ENCODE assay signal across 8 cellular contexts in genomic region chr12:57549909-57550627, GRCh38. TPM values are rescaled to one million over a fixed set of nuclear protein-coding genes. Genes with fewer than 3 reads are reported as not detected.
DNase-seq lines count a peak whose midpoint lies in the region; ATAC-seq, FAIRE-seq and TF ChIP-seq lines count a peak whose summit lies in the region.

KIF5A (plus strand) TSS chr12:57550044; CDS start chr12:57550272, 228 bp downstream.

- H3K4me1 Mint-ChIP-seq in CD4-positive, alpha-beta T cell (ENCODE audit: low read depth), result peaks cover 36% of the 10 kb centered on the region
- H3K4me1 Mint-ChIP-seq in central memory CD8-positive, alpha-beta T cell, result peaks cover 40% of the 10 kb centered on the region

- H3K27ac Mint-ChIP-seq in CD4-positive, alpha-beta T cell, result no peak within 1 kb of the TSS
- no peak within 1 kb of the TSS for H3K27ac Mint-ChIP-seq in central memory CD8-positive, alpha-beta T cell (ENCODE audit: low read depth)

- peaks cover 9% of the 10 kb centered on the region for H3K36me3 Mint-ChIP-seq in CD4-positive, alpha-beta T cell (ENCODE audit: low read depth)
- peaks cover 9% of the 10 kb centered on the region for H3K36me3 Mint-ChIP-seq in central memory CD8-positive, alpha-beta T cell (ENCODE audit: insufficient read depth)

- POLR2A ChIA-PET in CD4-positive, alpha-beta T cell (lab: Charles Lee), result no interaction called here

- CTCF ChIA-PET in CD4-positive, alpha-beta T cell (lab: Charles Lee), result no interaction called here

- 5% methylated on average over 40 to 51 of the region's 51 CpGs for WGBS in lung, 2 donors

- no peaks in the 10 kb centered on the region for H3K36me3 ChIP-seq in lung (ENCODE audit: control insufficient read depth in 2 of 2, insufficient read depth in 2 of 2, low read length in 2 of 2)

- no peaks in the 10 kb centered on the region for H3K9me3 Mint-ChIP-seq in CD4-positive, alpha-beta T cell
- no peaks in the 10 kb centered on the region for H3K9me3 Mint-ChIP-seq in central memory CD8-positive, alpha-beta T cell

- H3K27me3 ChIP-seq in CD4-positive, alpha-beta T cell (ENCODE audit: control insufficient read depth, insufficient read depth, low read length), result peaks cover 4% of the 10 kb centered on the region
- H3K27me3 ChIP-seq in lung (ENCODE audit: control insufficient read depth, insufficient read depth), result no peaks in the 10 kb centered on the region

- ATAC-seq in CD4-positive, alpha-beta T cell (ENCODE audit: poor library complexity), result peak; percentile 47
- ATAC-seq in central memory CD8-positive, alpha-beta T cell (replicated peaks; ENCODE audit: extremely low read depth, poor library complexity, severe bottlenecking), result peak; percentile 31
- no peak for ATAC-seq in lung (ENCODE audit: insufficient read depth, low FRiP score)
- ATAC-seq in HG02763 (IDR thresholded peaks at IDR 0.05; ENCODE audit: unreplicated experiment), result no peak

- no peaks in the 10 kb centered on the region for H3K9me3 ChIP-seq in CD4-positive, alpha-beta T cell (ENCODE audit: control insufficient read depth, low read length)
- no peaks in the 10 kb centered on the region for H3K9me3 ChIP-seq in lung (ENCODE audit: control insufficient read depth in 2 of 2, insufficient read depth in 1 of 2, low read length in 1 of 2)

- peaks cover 4% of the 10 kb centered on the region for H3K27me3 Mint-ChIP-seq in CD4-positive, alpha-beta T cell
- H3K27me3 Mint-ChIP-seq in central memory CD8-positive, alpha-beta T cell, result peaks cover 10% of the 10 kb centered on the region

- intact Hi-C loops in CD4-positive, alpha-beta T cell (cut with DNase I, micrococcal nuclease), result loop anchor here (5.0 to 10.0 kb wide), 3 partner anchors 63 to 1005 kb away; partner anchors contain the start of genes ARHGAP9 (in 1 of the 2) and MARS1 (in 1 of the 2)

- H3K4me3 ChIP-seq in WI38 (ENCODE audit: low read depth, low read length) (peak within 1 kb of the TSS; percentile 50), lung (peak within 1 kb of the TSS; percentile 17)

- peak within 1 kb of the TSS; percentile 61 for H3K4me3 Mint-ChIP-seq in CD4-positive, alpha-beta T cell
- H3K4me3 Mint-ChIP-seq in central memory CD8-positive, alpha-beta T cell, result peak within 1 kb of the TSS; percentile 63

- DNase-seq in CD4-positive, alpha-beta T cell, result peak in 9 of 10 experiments; percentile 19 to 63 (median 36)
- peak; percentile 79 for DNase-seq in HTR-8/SVneo (ENCODE audit: insufficient read length, low spot score)
- peak in 1 of 2 donors; percentile 28 for DNase-seq in central memory CD8-positive, alpha-beta T cell (ENCODE audit: low spot score in 2 of 2)
- DNase-seq in lung (ENCODE audit: low spot score), result no peak
- peak; percentile 33 for DNase-seq in stimulated activated CD8-positive, alpha-beta memory T cell treated with anti-CD3 and anti-CD28 coated beads, Interleukin-12 subunit alpha, Interleukin-12 subunit beta, amount 100 ng/mL, for 4 hours (ENCODE audit: low read depth)
- no peak for DNase-seq in HK-2 (ENCODE audit: unreplicated experiment)

- FAIRE-seq in HTR-8/SVneo (lab: Jason Lieb, UNC), result no peak

- H3K27ac ChIP-seq in CD4-positive, alpha-beta T cell (ENCODE audit: low read depth, low read length), result no peak within 1 kb of the TSS
- H3K27ac ChIP-seq in lung (ENCODE audit: low read depth in 1 of 2, low read length in 1 of 2), result no peak within 1 kb of the TSS

- TF ChIP-seq CTCF in CD4-positive, alpha-beta T cell (IDR thresholded peaks at IDR 0.05), result no peak
- TF ChIP-seq CTCF in WI38 (IDR thresholded peaks at IDR 0.05; ENCODE audit: low read depth, low read length) (no peak), lung (IDR thresholded peaks at IDR 0.05; ENCODE audit: control extremely low read depth, extremely low read depth) (no peak)

- peaks cover 8 to 13% of the 10 kb centered on the region in 2 donors for H3K4me1 ChIP-seq in lung (ENCODE audit: control insufficient read depth in 2 of 2, insufficient read depth in 2 of 2, low read length in 2 of 2)

RNA-seq across cellular contexts. Expression of gene KIF5A, which starts in this region (rescaled TPM):
- under 1 TPM; 0.39 to 0.47 TPM for total RNA-seq in CD4-positive, alpha-beta T cell
- under 1 TPM; 0.21 to 0.34 TPM for total RNA-seq in lung
- under 1 TPM; 0.05 to 0.06 TPM for polyA plus RNA-seq in lung

Comparison
In these comparisons a context has a peak if more than half of its experiments do, and no peak if none do; other contexts are left out.
1. Peak in DNase-seq and ATAC-seq in CD4-positive, alpha-beta T cell; RNA of the gene not detected or under 1 TPM.
2. DNase-seq: peak in HTR-8/SVneo (single experiment) and stimulated activated CD8-positive, alpha-beta memory T cell treated with anti-CD3 and anti-CD28 coated beads, Interleukin-12 subunit alpha, Interleukin-12 subunit beta, amount 100 ng/mL, for 4 hours (single experiment); none in lung (single experiment) and HK-2 (single experiment).